In the genomic region with DNA sequence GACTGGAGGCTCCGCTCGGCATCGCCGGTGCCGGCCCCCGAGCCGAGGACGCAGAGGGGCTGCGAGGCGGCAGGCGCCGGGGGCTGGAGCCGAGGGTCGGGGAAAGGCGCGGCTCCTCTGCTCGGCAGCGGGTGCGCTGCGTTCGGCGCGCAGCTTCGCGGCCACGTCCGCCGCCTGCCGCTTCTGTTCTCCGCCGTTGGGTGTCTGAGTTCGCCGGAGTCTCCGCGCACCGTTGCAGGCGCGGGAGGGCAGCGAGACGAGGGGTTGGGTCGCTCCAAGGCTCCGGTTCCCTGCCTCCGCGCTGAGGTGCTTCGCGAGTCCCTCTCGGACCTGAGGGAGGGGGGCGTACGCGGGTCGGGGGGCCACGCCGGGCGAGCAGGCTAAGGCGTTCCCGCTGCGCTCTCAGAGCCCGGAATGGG, we compare ENCODE assay signal across 8 cellular contexts. TPM values are rescaled to one million over a fixed set of nuclear protein-coding genes. Genes with fewer than 3 reads are reported as not detected.
A peak's percentile ranks its signal among the peaks of the same experiment; 100 is the strongest.
DNase-seq lines count a peak whose midpoint lies in the region; ATAC-seq and TF ChIP-seq lines count a peak whose summit lies in the region.

No MANE protein-coding gene starts in this region.

- peak overlapping the region; percentile 73 for H3K4me3 ChIP-seq in Loucy (ENCODE audit: low read length, poor library complexity, severe bottlenecking)

- no peaks in the 10 kb centered on the region for H3F3A ChIP-seq in Loucy (ENCODE audit: low read depth)

- H3K9me2 ChIP-seq in Loucy (replicated peaks; ENCODE audit: low read depth, low read length), result no peaks in the 10 kb centered on the region

- H2AFZ ChIP-seq in Loucy (ENCODE audit: low read length), result peak overlapping the region; percentile 81

- H4K20me1 ChIP-seq in Loucy (ENCODE audit: insufficient read depth, low read length, poor library complexity, severe bottlenecking), result no peaks in the 10 kb centered on the region

- H3K4me2 ChIP-seq in Loucy (ENCODE audit: low read depth, low read length, poor library complexity, severe bottlenecking), result peak overlapping the region; percentile 75

- no peaks in the 10 kb centered on the region for H3K9me3 ChIP-seq in Loucy (ENCODE audit: insufficient read depth, low read depth, low read length)

- TF ChIP-seq CTCF in Loucy (conservative IDR thresholded peaks at IDR 0.05; ENCODE audit: low read length), result no peak

- H3K36me3 ChIP-seq in Loucy (ENCODE audit: insufficient read depth, low read length), result no peaks in the 10 kb centered on the region

- no peaks in the 10 kb centered on the region for H3K4me1 ChIP-seq in Loucy (ENCODE audit: insufficient read depth, low read length, poor library complexity, severe bottlenecking)

- intact Hi-C loops in left cardiac atrium (cut with DNase I), result loop anchor here (5.0 to 10.0 kb wide), 6 partner anchors 164 to 1116 kb away; no protein-coding TSS in a partner anchor

- no peaks in the 10 kb centered on the region for H3K27me3 ChIP-seq in Loucy (ENCODE audit: insufficient read depth, low read length, poor library complexity, severe bottlenecking)

- ATAC-seq in left cardiac atrium (peak; percentile 17 to 21), GM21723 (IDR thresholded peaks at IDR 0.05; ENCODE audit: unreplicated experiment) (no peak), HG03378 (IDR thresholded peaks at IDR 0.05; ENCODE audit: unreplicated experiment) (no peak)

- peak overlapping the region; percentile 56 for H3K9ac ChIP-seq in Loucy (ENCODE audit: low read depth, low read length, poor library complexity, severe bottlenecking)

- no peaks in the 10 kb centered on the region for H3K79me2 ChIP-seq in Loucy (ENCODE audit: insufficient read depth, low read length)

- DNase-seq in CD1c-positive myeloid dendritic cell (ENCODE audit: extremely low spot score) (peak; percentile 12), left cardiac atrium (no peak), retina (peak; percentile 85), NCI-H2196 treated with DMSO at 0.1 percent for 48 hours (lab: John Stamatoyannopoulos, UW; ENCODE audit: unreplicated experiment) (no peak)
- peak; percentile 35 for DNase-seq in activated naive CD4-positive, alpha-beta T cell treated with Interleukin-2 at 50 U/mL for 16 hours

RNA-seq across cellular contexts. Expression of gene MN1, which starts 0.3 kb away (rescaled TPM):
- 10 to 100 TPM; 12.8 to 13.1 TPM for total RNA-seq in left cardiac atrium

Comparison
In these comparisons a context has a peak if more than half of its experiments do, and no peak if none do; other contexts are left out.
1. DNase-seq: peak in CD1c-positive myeloid dendritic cell (single experiment), activated naive CD4-positive, alpha-beta T cell treated with Interleukin-2 at 50 U/mL for 16 hours (single experiment) and retina (single experiment); none in left cardiac atrium (single experiment) and NCI-H2196 treated with DMSO at 0.1 percent for 48 hours (single experiment).
2. ATAC-seq: peak in left cardiac atrium (2 of 2); none in GM21723 (single experiment) and HG03378 (single experiment).